17 cellular contexts compared by ENCODE assay signal in genomic region chr3:9280477-9281219, GRCh38. TPM values are rescaled to one million over a fixed set of nuclear protein-coding genes. Genes with fewer than 3 reads are reported as not detected.
DNase-seq lines count a peak whose midpoint lies in the region; TF ChIP-seq lines count a peak whose summit lies in the region.
"Had no signal": no experiment of that assay in that cellular context is flagged by ENCODE, and none has a peak within 500 bp of the region (broad histone marks: within the 10 kb centered on the region; RNA-seq: fewer than 3 reads in every experiment).

No MANE protein-coding gene starts in this region.

- H3K9me3 Mint-ChIP-seq in brain = peaks cover 0 to 12% (median 2%) of the 10 kb centered on the region in 5 experiments
- H3K9me3 Mint-ChIP-seq: activated T-helper 2 cell treated with anti-CD3 and anti-CD28 coated beads, Interferon-gamma antibody, Interleukin-2, Interleukin-4, amounts not matched to agents 10 μg/mL and 5 μg/mL and 100 μg/mL, durations not matched to agents 14 hours and 24 hours and 36 hours; dendritic cell treated with granulocyte-macrophage colony-stimulating factor and Interleukin-4, amounts not matched to agents 40 ng/mL and 50 ng/mL, for 4 days had no signal

- no peaks in the 10 kb centered on the region for H3K27me3 ChIP-seq in right atrium auricular region
- H3K27me3 ChIP-seq: sigmoid colon had no signal

- H3K4me1 Mint-ChIP-seq in brain = peaks cover 51% of the 10 kb centered on the region

- H3K27me3 Mint-ChIP-seq in brain = peaks cover 7% of the 10 kb centered on the region

- no peaks in the 10 kb centered on the region for H3K36me3 Mint-ChIP-seq in brain

- TF ChIP-seq CTCF in brain (conservative IDR thresholded peaks at IDR 0.05) (no peak), right atrium auricular region (IDR thresholded peaks at IDR 0.05) (no peak)

- DNase-seq in AG20443 (ENCODE audit: low spot score) = peak; percentile 44
- peak; percentile 33 for DNase-seq in NCI-H1092 (lab: John Stamatoyannopoulos, UW)
- peak; percentile 45 for DNase-seq in left kidney (ENCODE audit: low read depth, low spot score)
- DNase-seq in HT-29 (ENCODE audit: low spot score) = no peak
- no peak for DNase-seq in DMS153 (lab: John Stamatoyannopoulos, UW)
- no peak for DNase-seq in cardiac septum (ENCODE audit: low spot score)
- DNase-seq in right atrium auricular region (ENCODE audit: low spot score) = no peak
- DNase-seq: GDM1, glutamatergic neuron, NCI-H446 treated with DMSO at 0.1 percent for 48 hours, SHP77 treated with DMSO at 0.1 percent for 48 hours, sigmoid colon, trophoblast cell had no signal

- no peaks in the 10 kb centered on the region for H3K4me1 ChIP-seq in right atrium auricular region

- peak overlapping the region; percentile 81 to 98 (median 97) for H3K27ac Mint-ChIP-seq in brain
- H3K27ac Mint-ChIP-seq: activated T-helper 2 cell treated with anti-CD3 and anti-CD28 coated beads, Interferon-gamma antibody, Interleukin-2, Interleukin-4, amounts not matched to agents 10 μg/mL and 5 μg/mL and 100 μg/mL, durations not matched to agents 14 hours and 24 hours and 36 hours; dendritic cell treated with granulocyte-macrophage colony-stimulating factor and Interleukin-4, amounts not matched to agents 40 ng/mL and 50 ng/mL, for 4 days had no signal

- H3K36me3 ChIP-seq in right atrium auricular region = no peaks in the 10 kb centered on the region
- H3K36me3 ChIP-seq: sigmoid colon had no signal

- intact Hi-C loops in cardiac septum (cut with DNase I) = no loop called here

- peak overlapping the region; percentile 76 to 87 (median 79) for H3K4me3 Mint-ChIP-seq in brain
- H3K4me3 Mint-ChIP-seq: dendritic cell treated with granulocyte-macrophage colony-stimulating factor and Interleukin-4, amounts not matched to agents 40 ng/mL and 50 ng/mL, for 4 days had no signal

- H3K27ac ChIP-seq in right atrium auricular region = no peak overlapping the region
- H3K27ac ChIP-seq: sigmoid colon had no signal

- H3K4me3 ChIP-seq in right atrium auricular region = no peak overlapping the region
- H3K4me3 ChIP-seq: lung, sigmoid colon had no signal

- H3K9me3 ChIP-seq in right atrium auricular region = no peaks in the 10 kb centered on the region
- H3K9me3 ChIP-seq: sigmoid colon had no signal

RNA-seq across cellular contexts. Expression of gene SRGAP3, which starts 31.2 kb away (rescaled TPM):
- 9.8 TPM for polyA plus RNA-seq in brain (ENCODE audit: insufficient read depth, low read depth, low replicate concordance)
- total RNA-seq in HT-29 (2014; rRNA removed; shearing (Covaris generic)) = 0.20 and 0.21 TPM in 2 replicates
- 10.1 TPM for total RNA-seq in cardiac septum
- 1 to 10 TPM; 4.0 to 5.0 TPM for total RNA-seq in right atrium auricular region

Comparison
In these comparisons a context has a peak if more than half of its experiments do, and no peak if none do; other contexts are left out.
1. DNase-seq: peak in AG20443 (single experiment), NCI-H1092 (single experiment) and left kidney (single experiment); none in HT-29 (single experiment), DMS153 (single experiment), cardiac septum (single experiment) and right atrium auricular region (single experiment).